In genomic region chr13:42947925-42948324, GRCh38 we compare ENCODE assay signal across 22 cellular contexts. TPM values are rescaled to one million over a fixed set of nuclear protein-coding genes. Genes with fewer than 3 reads are reported as not detected.
DNase-seq lines count a peak whose midpoint lies in the region; ATAC-seq and TF ChIP-seq lines count a peak whose summit lies in the region.
"Had no signal": no experiment of that assay in that cellular context is flagged by ENCODE, and none has a peak within 500 bp of the region (broad histone marks: within the 10 kb centered on the region; RNA-seq: fewer than 3 reads in every experiment).

No MANE protein-coding gene starts in this region.

- TF ChIP-seq CTCF in H9 (conservative IDR thresholded peaks at IDR 0.05) = no peak
- no peak for TF ChIP-seq CTCF in endodermal cell (conservative IDR thresholded peaks at IDR 0.05)

- H4K8ac ChIP-seq in H9 (replicated peaks; ENCODE audit: insufficient read length, low read depth, low read length) = no peak overlapping the region
- no peak overlapping the region for H4K8ac ChIP-seq in neuronal stem cell (ENCODE audit: low read depth, low read length)

- DNase-seq in H9 (no peak), endodermal cell (peak; percentile 44), neuronal stem cell (ENCODE audit: low spot score) (no peak)
- no peak for DNase-seq in effector memory CD4-positive, alpha-beta T cell
- DNase-seq: 8988T; ACHN; AML-193; BE2C; CD4-positive, alpha-beta T cell; CD8-positive, alpha-beta memory T cell; DMS 273 treated with DMSO at 0.1 percent for 48 hours; DMS53; DMS79 treated with DMSO at 0.1 percent for 48 hours; GF-D8 had no signal

- H3K27me3 Mint-ChIP-seq in H9 (ENCODE audit: low read depth) (no peaks in the 10 kb centered on the region; the same call in 1 of the 2 replicates), endodermal cell (ENCODE audit: insufficient read depth) (peaks cover 7% of the 10 kb centered on the region)
- H3K27me3 Mint-ChIP-seq: CD4-positive, alpha-beta T cell; CD8-positive, alpha-beta memory T cell had no signal

- H4K5ac ChIP-seq in H9 (ENCODE audit: insufficient read length, low read depth, low read length) = no peak overlapping the region

- H3K4me3 ChIP-seq in endodermal cell (ENCODE audit: low read length) (no peak overlapping the region), neuronal stem cell (ENCODE audit: low read length in 2 of 2) (peak overlapping the region in 1 of 2 donors; percentile 1)
- H3K4me3 ChIP-seq in effector memory CD4-positive, alpha-beta T cell (ENCODE audit: insufficient read depth, low read depth, low read length, poor library complexity, severe bottlenecking) = no peak overlapping the region
- H3K4me3 ChIP-seq: A549; BLaER1 treated with 17β-estradiol and CSF1 and Interleukin-3, amounts not matched to agents 10 nM and 100 nM; GM23338 had no signal

- H3K4me2 ChIP-seq in H9 (ENCODE audit: insufficient read depth, insufficient read length, low read length) (no peak overlapping the region), neuronal stem cell (ENCODE audit: insufficient read depth, low read length, poor library complexity, severe bottlenecking) (no peak overlapping the region)
- H3K4me2 ChIP-seq: A549; BLaER1 treated with 17β-estradiol and CSF1 and Interleukin-3, amounts not matched to agents 10 nM and 100 nM; GM23338 had no signal

- peaks cover 0 to 7% of the 10 kb centered on the region in 2 experiments; a peak in 2 of 4 replicates for H3K4me1 Mint-ChIP-seq in H9
- peaks cover 5% of the 10 kb centered on the region for H3K4me1 Mint-ChIP-seq in endodermal cell

- H3K4ac ChIP-seq in H9 (ENCODE audit: low read depth, low read length) (no peak overlapping the region), neuronal stem cell (ENCODE audit: low read length) (no peak overlapping the region)

- peaks cover 86% of the 10 kb centered on the region for H3K36me3 ChIP-seq in endodermal cell (ENCODE audit: control insufficient read depth, insufficient read depth, low read length)
- H3K36me3 ChIP-seq in neuronal stem cell (replicated peaks in 1 of 2; ENCODE audit: control insufficient read depth in 2 of 2, insufficient read depth in 2 of 2, low read length in 2 of 2) = no peaks in the 10 kb centered on the region
- H3K36me3 ChIP-seq in effector memory CD4-positive, alpha-beta T cell (ENCODE audit: control insufficient read depth, insufficient read depth, low read length) = peaks cover 54% of the 10 kb centered on the region
- H3K36me3 ChIP-seq: BE2C had no signal

- H3K18ac ChIP-seq in H9 (ENCODE audit: insufficient read length, low read depth, low read length) (no peak overlapping the region), neuronal stem cell (ENCODE audit: low read length) (no peak overlapping the region)

- H3K79me1 ChIP-seq in H9 (ENCODE audit: insufficient read depth, low read depth, low read length, poor library complexity, severe bottlenecking) (no peaks in the 10 kb centered on the region), neuronal stem cell (ENCODE audit: low read depth, low read length) (no peaks in the 10 kb centered on the region)

- peak overlapping the region; percentile 15; the same call in 1 of the 2 replicates for H3K14ac ChIP-seq in H9 (ENCODE audit: insufficient read depth, low read length)
- H3K14ac ChIP-seq in neuronal stem cell (ENCODE audit: low read length) = no peak overlapping the region

- H2BK15ac ChIP-seq in H9 (ENCODE audit: low read depth, low read length) (no peak overlapping the region), neuronal stem cell (ENCODE audit: low read length) (no peak overlapping the region)

- no peak overlapping the region for H3K56ac ChIP-seq in H9 (ENCODE audit: insufficient read length, low read depth, low read length)

- no CpG with 5 or more reads among the region's 11 CpGs for WGBS in H9 (ENCODE audit: extremely low coverage, insufficient read length, low lambda C conversion rate)
- 90 to 96% methylated on average over 2 to 11 of the region's 11 CpGs for WGBS in endodermal cell (ENCODE audit: insufficient coverage in 1 of 2, insufficient read length in 1 of 2), 2 experiments
- WGBS in neuronal stem cell (ENCODE audit: extremely low coverage in 2 of 2, insufficient read length in 2 of 2, insufficient replicate concordance in 1 of 2), 2 donors = no CpG with 5 or more reads among the region's 11 CpGs

- no peak overlapping the region for H2BK120ac ChIP-seq in H9 (ENCODE audit: low read depth, low read length, poor library complexity, severe bottlenecking)
- no peak overlapping the region for H2BK120ac ChIP-seq in neuronal stem cell (ENCODE audit: low read depth, low read length)

- no peaks in the 10 kb centered on the region for H3K23me2 ChIP-seq in H9 (ENCODE audit: insufficient read length, low read depth, low read length, poor library complexity, severe bottlenecking)

- peaks cover 0 to 6% (median 5%) of the 10 kb centered on the region in 3 experiments; a peak in 3 of 7 replicates for H3K36me3 Mint-ChIP-seq in H9 (ENCODE audit: insufficient read depth in 1 of 3, low read depth in 3 of 3)
- peaks cover 71% of the 10 kb centered on the region for H3K36me3 Mint-ChIP-seq in endodermal cell (ENCODE audit: low read depth)

- no peak overlapping the region for H3T11ph ChIP-seq in H9 (ENCODE audit: low read length)

- H2AK5ac ChIP-seq in H9 (ENCODE audit: insufficient read length, low read length) = no peak overlapping the region
- no peak overlapping the region for H2AK5ac ChIP-seq in neuronal stem cell (ENCODE audit: low read depth, low read length)

- H2AFZ ChIP-seq in H9 (ENCODE audit: low read length) (no peak overlapping the region), neuronal stem cell (ENCODE audit: low read length) (no peak overlapping the region)
- H2AFZ ChIP-seq: GM23338 had no signal

- H4K91ac ChIP-seq in H9 (ENCODE audit: insufficient read length, low read depth, low read length) (no peak overlapping the region), neuronal stem cell (ENCODE audit: low read depth, low read length, poor library complexity) (no peak overlapping the region)

- H3K9me3 ChIP-seq in H9 (ENCODE audit: control insufficient read depth, low read depth, low read length) = no peaks in the 10 kb centered on the region
- peaks cover 43% of the 10 kb centered on the region for H3K9me3 ChIP-seq in endodermal cell (ENCODE audit: control insufficient read depth, low read length)
- no peaks in the 10 kb centered on the region for H3K9me3 ChIP-seq in neuronal stem cell (replicated peaks in 1 of 2; ENCODE audit: control insufficient read depth in 2 of 2, insufficient read depth in 1 of 2, low read depth in 1 of 2, low read length in 2 of 2)
- no peaks in the 10 kb centered on the region for H3K9me3 ChIP-seq in effector memory CD4-positive, alpha-beta T cell (ENCODE audit: control insufficient read depth, low read length)
- H3K9me3 ChIP-seq: A549, BE2C had no signal

- no peak overlapping the region for H3K27ac Mint-ChIP-seq in H9
- H3K27ac Mint-ChIP-seq in endodermal cell = no peak overlapping the region
- H3K27ac Mint-ChIP-seq: CD4-positive, alpha-beta T cell; GM23338 had no signal

- H4K20me1 ChIP-seq in H9 (ENCODE audit: control insufficient read depth, insufficient read depth, insufficient read length) = no peaks in the 10 kb centered on the region
- H4K20me1 ChIP-seq: BLaER1 treated with 17β-estradiol and CSF1 and Interleukin-3, amounts not matched to agents 10 nM and 100 nM had no signal

- peaks cover 8 to 13% of the 10 kb centered on the region in 2 experiments for H3K9me3 Mint-ChIP-seq in H9
- H3K9me3 Mint-ChIP-seq in endodermal cell = peaks cover 31% of the 10 kb centered on the region
- H3K9me3 Mint-ChIP-seq: CD4-positive, alpha-beta T cell; CD8-positive, alpha-beta memory T cell had no signal

- no peak overlapping the region for H2BK20ac ChIP-seq in H9 (ENCODE audit: low read depth, low read length, poor library complexity, severe bottlenecking)

- H3K23ac ChIP-seq in H9 (ENCODE audit: insufficient read length, low read depth, low read length) (no peak overlapping the region), neuronal stem cell (ENCODE audit: low read depth, low read length, poor library complexity) (no peak overlapping the region)

- no peak overlapping the region for H2BK5ac ChIP-seq in H9 (ENCODE audit: insufficient read length, low read length)
- H2BK5ac ChIP-seq in neuronal stem cell (ENCODE audit: low read length) = peak overlapping the region; percentile 1

- H3K4me3 Mint-ChIP-seq in H9 (no peak overlapping the region), endodermal cell (no peak overlapping the region)
- H3K4me3 Mint-ChIP-seq: CD14-positive monocyte; CD4-positive, alpha-beta T cell; GM23338 had no signal

- H3K27ac ChIP-seq in H9 (ENCODE audit: insufficient read length, low read depth, low read length) (no peak overlapping the region), endodermal cell (ENCODE audit: low read depth, low read length) (no peak overlapping the region), neuronal stem cell (replicated peaks; ENCODE audit: low read length) (no peak overlapping the region)
- H3K27ac ChIP-seq in effector memory CD4-positive, alpha-beta T cell (ENCODE audit: insufficient read depth, low read length, poor library complexity, severe bottlenecking) = no peak overlapping the region
- H3K27ac ChIP-seq: A549; BLaER1 treated with 17β-estradiol and CSF1 and Interleukin-3, amounts not matched to agents 10 nM and 100 nM had no signal

- H3K9ac ChIP-seq in H9 (ENCODE audit: extremely low read depth, insufficient read length, low read length) = no peak overlapping the region
- no peak overlapping the region for H3K9ac ChIP-seq in endodermal cell (ENCODE audit: extremely low read depth, low read length, poor library complexity, severe bottlenecking)
- H3K9ac ChIP-seq in neuronal stem cell (ENCODE audit: low read depth, low read length, poor library complexity) = no peak overlapping the region
- H3K9ac ChIP-seq: BLaER1 treated with 17β-estradiol and CSF1 and Interleukin-3, amounts not matched to agents 10 nM and 100 nM had no signal

- H3K4me1 ChIP-seq in H9 (ENCODE audit: insufficient read depth, low read length) (no peaks in the 10 kb centered on the region), endodermal cell (ENCODE audit: control insufficient read depth, insufficient read depth, low read length) (no peaks in the 10 kb centered on the region), neuronal stem cell (ENCODE audit: control insufficient read depth in 2 of 2, insufficient read depth in 1 of 2, low read depth in 1 of 2, low read length in 2 of 2) (no peaks in the 10 kb centered on the region)
- no peaks in the 10 kb centered on the region for H3K4me1 ChIP-seq in effector memory CD4-positive, alpha-beta T cell (ENCODE audit: control insufficient read depth, insufficient read depth, low read length, poor library complexity, severe bottlenecking)
- H3K4me1 ChIP-seq: A549; BE2C; BLaER1 treated with 17β-estradiol and CSF1 and Interleukin-3, amounts not matched to agents 10 nM and 100 nM had no signal

- ATAC-seq in HG03571 (IDR thresholded peaks at IDR 0.05; ENCODE audit: unreplicated experiment) (no peak), HG03196 (IDR thresholded peaks at IDR 0.05; ENCODE audit: unreplicated experiment) (no peak)
- ATAC-seq: A549, GM23338, HCT116 had no signal

- H3K79me2 ChIP-seq in H9 (ENCODE audit: insufficient read depth, low read length) = no peaks in the 10 kb centered on the region

- no peaks in the 10 kb centered on the region for H3K27me3 ChIP-seq in H9 (ENCODE audit: insufficient read depth, low read length)
- H3K27me3 ChIP-seq in endodermal cell (ENCODE audit: control insufficient read depth, insufficient read depth, low read length, poor library complexity, severe bottlenecking) = no peaks in the 10 kb centered on the region
- H3K27me3 ChIP-seq in neuronal stem cell (ENCODE audit: control insufficient read depth in 3 of 3, insufficient read depth in 3 of 3, low read depth in 1 of 3, low read length in 3 of 3) = no peaks in the 10 kb centered on the region
- H3K27me3 ChIP-seq in effector memory CD4-positive, alpha-beta T cell (replicated peaks; ENCODE audit: control insufficient read depth, insufficient read depth, low read length, poor library complexity, severe bottlenecking) = no peaks in the 10 kb centered on the region
- H3K27me3 ChIP-seq: BE2C; BLaER1 treated with 17β-estradiol and CSF1 and Interleukin-3, amounts not matched to agents 10 nM and 100 nM had no signal

- H2BK12ac ChIP-seq in H9 (ENCODE audit: insufficient read length, low read depth, low read length) (no peak overlapping the region), neuronal stem cell (ENCODE audit: low read length) (no peak overlapping the region)

RNA-seq across cellular contexts. Expression of gene EPSTI1, which starts 44.1 kb away (rescaled TPM):
- total RNA-seq in H9 (2021) = 0.70 and 1.3 TPM in 2 replicates
- 100 to 1,000 TPM in 1 of 2 donors, 10 to 100 TPM in 1; 33.8 to 101 TPM for total RNA-seq in endodermal cell
- polyA plus RNA-seq in endodermal cell (2013, experiment 1 of 2) = 14.0 TPM
- polyA plus RNA-seq in endodermal cell (2013, experiment 2 of 2) = 16.6 TPM
- polyA plus RNA-seq in neuronal stem cell (2013, experiment 1 of 2) = 0.18 TPM
- polyA plus RNA-seq in neuronal stem cell (2013, experiment 2 of 2) = 0.30 TPM
- total RNA-seq: G401 had no signal

Comparison
In these comparisons a context has a peak if more than half of its experiments do, and no peak if none do; other contexts are left out.
1. RNA of gene EPSTI1, which starts 44.1 kb away (total RNA-seq): 33.8 to 101 TPM in endodermal cell; 0.70 to 1.3 TPM in H9; every median in the first group is over 10 times any median in the second.